Comparison of ENCODE assay signal across 15 cellular contexts in the genomic region with DNA sequence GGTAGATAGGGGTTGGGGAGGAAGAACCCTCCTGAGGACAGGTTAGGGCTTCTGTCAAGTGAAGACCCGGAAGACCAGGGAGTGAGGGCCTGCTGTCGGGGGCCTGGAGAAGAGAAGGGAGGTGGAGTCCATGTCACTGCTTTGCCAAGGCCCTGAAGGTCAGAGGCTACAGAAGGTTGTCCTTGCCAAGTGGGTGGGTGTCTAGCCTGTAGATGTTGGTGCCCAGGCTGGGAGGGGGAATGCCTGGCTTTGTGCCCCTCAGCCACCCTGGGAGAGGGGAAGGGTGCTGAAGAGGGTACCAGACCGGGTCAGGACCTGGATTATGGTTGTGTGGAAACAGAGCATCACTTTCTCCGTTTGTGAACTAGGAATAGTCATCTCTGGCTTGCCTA.
"Had no signal": no experiment of that assay in that cellular context is flagged by ENCODE, and none has a peak within 500 bp of the region (broad histone marks: within the 10 kb centered on the region; RNA-seq: fewer than 3 reads in every experiment).

No MANE protein-coding gene starts in this region.

- H3K9me3 ChIP-seq: right lobe of liver had no signal

- H3K27me3 ChIP-seq: dorsolateral prefrontal cortex, right lobe of liver had no signal

- H3K4me3 ChIP-seq: dorsolateral prefrontal cortex, right lobe of liver had no signal

- H3K4me1 ChIP-seq: right lobe of liver had no signal

- ATAC-seq: left lobe of liver, natural killer cell, right lobe of liver had no signal

- DNase-seq: activated B cell treated with CpG ODN at 0.5 μM for 24 hours; activated CD4-positive, alpha-beta T cell treated with anti-CD3 and anti-CD28 coated beads for 48 hours; activated CD8-positive, alpha-beta memory T cell treated with anti-CD3 and anti-CD28 coated beads, Interleukin-2, amount 50 U/mL, for 48 hours; activated naive CD4-positive, alpha-beta T cell treated with anti-CD3 and anti-CD28 coated beads, Interleukin-2, amount 10 ng/mL, durations not matched to agents 7 days and 5 days; erythroblast; hippocampal formation; natural killer cell; right lobe of liver; stimulated activated CD4-positive, alpha-beta T cell treated with anti-CD3 and anti-CD28 coated beads, Interleukin-1b, Interleukin-23, amount 100 ng/mL, for 48 hours; stimulated activated naive CD8-positive, alpha-beta T cell treated with anti-CD3 and anti-CD28 coated beads, Interleukin-15, amount 100 ng/mL, for 72 hours; trophoblast cell had no signal

- H3K27ac ChIP-seq: right lobe of liver had no signal

- H3K36me3 ChIP-seq: right lobe of liver had no signal

- FAIRE-seq: keratinocyte, TTC549 had no signal
